Comparison of ENCODE assay signal across 8 cellular contexts in genomic region chr9:39464122-39464777, GRCh38.
DNase-seq lines count a peak whose midpoint lies in the region; ATAC-seq, FAIRE-seq and TF ChIP-seq lines count a peak whose summit lies in the region.
"Not testable (repeated sequence)": the region's sequence is repeated elsewhere in the genome, so short reads cannot be mapped to it uniquely, and the experiment has no call there.

No MANE protein-coding gene starts in this region.

- DNase-seq in CD4-positive, alpha-beta memory T cell: peak; percentile 39 to 72 (median 69)
- DNase-seq in NT2/D1 (ENCODE audit: low read depth, low spot score): peak; percentile 69
- DNase-seq in activated CD8-positive, alpha-beta memory T cell treated with anti-CD3 and anti-CD28 coated beads, Interleukin-2, amount 10 ng/mL, durations not matched to agents 7 days and 5 days: peak; percentile 85
- DNase-seq in H1 (ENCODE audit: low read depth in 1 of 2, low spot score in 2 of 2): peak; percentile 62 to 87
- peak; percentile 85 for DNase-seq in mesenchymal stem cell
- DNase-seq in stimulated activated CD4-positive, alpha-beta T cell treated with anti-CD3 and anti-CD28 coated beads, TNF-alpha, amount 100 ng/mL, for 1 hour (ENCODE audit: low read depth in 3 of 3, low spot score in 1 of 3): peak; percentile 8 to 61 (median 33)

- H3K27me3 ChIP-seq in CD4-positive, alpha-beta memory T cell (ENCODE audit: insufficient read depth, low read length); HUES64 (ENCODE audit: insufficient read depth, low read length); NT2/D1 (ENCODE audit: insufficient read depth, insufficient read length); H1 (replicated peaks in 1 of 4; ENCODE audit: control insufficient read depth in 3 of 4, extremely low read depth in 1 of 4, insufficient read depth in 3 of 4, low read length in 3 of 4); mesenchymal stem cell (ENCODE audit: control insufficient read depth in 1 of 2, insufficient read depth in 1 of 2, low read length in 2 of 2): not testable (repeated sequence)

- H3K79me2 ChIP-seq in H1 (ENCODE audit: control insufficient read depth in 1 of 2, insufficient read depth in 2 of 2, low read length in 2 of 2): not testable (repeated sequence)

- H2BK20ac ChIP-seq in H1 (ENCODE audit: low read length): not testable (repeated sequence)

- not testable (repeated sequence) for H4K8ac ChIP-seq in H1 (ENCODE audit: extremely low read depth, insufficient read depth, low read length); mesenchymal stem cell (ENCODE audit: low read length)

- not testable (repeated sequence) for H2BK15ac ChIP-seq in H1 (ENCODE audit: low read length); mesenchymal stem cell (ENCODE audit: low read depth, poor library complexity, severe bottlenecking)

- peak; percentile 97 for ATAC-seq in GM21529 (IDR thresholded peaks at IDR 0.05; ENCODE audit: unreplicated experiment)
- peak; percentile 100 for ATAC-seq in activated CD8-positive, alpha-beta memory T cell treated with anti-CD3 and anti-CD28 coated beads, Interleukin-2, amount 10 ng/mL, durations not matched to agents 7 days and 5 days

- H3K4ac ChIP-seq in H1 (replicated peaks; ENCODE audit: insufficient read length, low read depth, low read length); mesenchymal stem cell (ENCODE audit: low read depth in 1 of 2, low read length in 2 of 2): not testable (repeated sequence)

- H3K18ac ChIP-seq in H1 (ENCODE audit: extremely low read depth, low read length): not testable (repeated sequence)
- peak overlapping the region in 1 of 2 experiments; percentile 70 for H3K18ac ChIP-seq in mesenchymal stem cell (ENCODE audit: low read depth in 1 of 2, low read length in 2 of 2)

- not testable (repeated sequence) for H3K23ac ChIP-seq in H1 (ENCODE audit: insufficient read length); mesenchymal stem cell (ENCODE audit: low read length in 2 of 2)

- not testable (repeated sequence) for H3K79me1 ChIP-seq in H1 (ENCODE audit: low read depth, low read length); mesenchymal stem cell (replicated peaks; ENCODE audit: low read length, poor library complexity, severe bottlenecking)

- not testable (repeated sequence) for H3K27ac ChIP-seq in CD4-positive, alpha-beta memory T cell (ENCODE audit: low read depth, low read length); HUES64 (ENCODE audit: low read depth, low read length); H1 (ENCODE audit: low read depth, low read length); mesenchymal stem cell (ENCODE audit: low read length, poor library complexity, severe bottlenecking)

- H2AK5ac ChIP-seq in H1 (ENCODE audit: low read depth, low read length); mesenchymal stem cell (ENCODE audit: low read length, severe bottlenecking): not testable (repeated sequence)

- not testable (repeated sequence) for H3K4me1 Mint-ChIP-seq in CD4-positive, alpha-beta memory T cell; activated CD8-positive, alpha-beta memory T cell treated with anti-CD3 and anti-CD28 coated beads, Interleukin-2, amount 10 ng/mL, durations not matched to agents 7 days and 5 days

- H4K5ac ChIP-seq in H1 (ENCODE audit: insufficient read length, low read depth, low read length): not testable (repeated sequence)

- not testable (repeated sequence) for H2BK5ac ChIP-seq in H1 (ENCODE audit: low read depth, low read length); mesenchymal stem cell (ENCODE audit: low read depth, low read length, poor library complexity, severe bottlenecking)

- under 1% methylated on average over 40 of the region's 46 CpGs for WGBS in HUES64
- WGBS in H1 (ENCODE audit: extremely low coverage in 1 of 2, insufficient coverage in 1 of 2, insufficient read length in 1 of 2, insufficient replicate concordance in 2 of 2, low coverage in 1 of 2, low lambda C conversion rate in 2 of 2, missing lambda C conversion rate in 1 of 2), 2 experiments: 3% methylated on average over 34 of the region's 46 CpGs; no CpG with 5 or more reads in 1 of the 2 experiments
- WGBS in mesenchymal stem cell: under 1% methylated on average over 36 of the region's 46 CpGs

- not testable (repeated sequence) for TF ChIP-seq RAD21 in H1 (IDR thresholded peaks at IDR 0.05 in 1 of 2, conservative IDR thresholded peaks at IDR 0.05 in 1 of 2; ENCODE audit: low read depth in 2 of 2, low read length in 2 of 2)

- H2AFZ ChIP-seq in H1 (ENCODE audit: low read length); mesenchymal stem cell (ENCODE audit: low read depth, low read length): not testable (repeated sequence)

- H3K36me3 Mint-ChIP-seq in CD4-positive, alpha-beta memory T cell; activated CD8-positive, alpha-beta memory T cell treated with anti-CD3 and anti-CD28 coated beads, Interleukin-2, amount 10 ng/mL, durations not matched to agents 7 days and 5 days: not testable (repeated sequence)

- not testable (repeated sequence) for H4K91ac ChIP-seq in H1 (replicated peaks; ENCODE audit: insufficient read length, low read length); mesenchymal stem cell (ENCODE audit: low read length)

- H3K23me2 ChIP-seq in H1 (ENCODE audit: low read depth, low read length): not testable (repeated sequence)

- not testable (repeated sequence) for H3K36me3 ChIP-seq in CD4-positive, alpha-beta memory T cell (ENCODE audit: insufficient read depth, low read length); HUES64 (ENCODE audit: insufficient read depth, low read length); NT2/D1 (ENCODE audit: insufficient read depth, insufficient read length, low read length); H1 (ENCODE audit: control insufficient read depth in 2 of 4, insufficient read depth in 4 of 4, low read length in 3 of 4); mesenchymal stem cell (ENCODE audit: control insufficient read depth in 1 of 2, insufficient read depth in 2 of 2, low read depth in 1 of 2, low read length in 2 of 2)

- H3K56ac ChIP-seq in H1 (replicated peaks; ENCODE audit: insufficient read length, low read depth, low read length): not testable (repeated sequence)

- H2BK12ac ChIP-seq in H1 (ENCODE audit: low read depth, low read length); mesenchymal stem cell (ENCODE audit: low read length in 2 of 2): not testable (repeated sequence)

- not testable (repeated sequence) for H3K4me1 ChIP-seq in CD4-positive, alpha-beta memory T cell (ENCODE audit: insufficient read depth, low read length); HUES64 (ENCODE audit: insufficient read depth, low read length); NT2/D1 (ENCODE audit: insufficient read depth, insufficient read length); H1 (replicated peaks in 1 of 4; ENCODE audit: control insufficient read depth in 3 of 4, insufficient read depth in 4 of 4, low read length in 3 of 4); mesenchymal stem cell (ENCODE audit: control insufficient read depth, insufficient read depth, low read depth, low read length)

- not testable (repeated sequence) for H3K27me3 Mint-ChIP-seq in CD4-positive, alpha-beta memory T cell; activated CD8-positive, alpha-beta memory T cell treated with anti-CD3 and anti-CD28 coated beads, Interleukin-2, amount 10 ng/mL, durations not matched to agents 7 days and 5 days

- H3K9ac ChIP-seq in HUES64 (ENCODE audit: low read depth, low read length); NT2/D1 (ENCODE audit: insufficient read length, low read depth); H1 (replicated peaks in 1 of 4; ENCODE audit: extremely low read depth in 1 of 4, low read depth in 3 of 4, low read length in 3 of 4): not testable (repeated sequence)
- peak overlapping the region; percentile 70 for H3K9ac ChIP-seq in mesenchymal stem cell (ENCODE audit: low read length)

- H3K9me3 Mint-ChIP-seq in CD4-positive, alpha-beta memory T cell; activated CD8-positive, alpha-beta memory T cell treated with anti-CD3 and anti-CD28 coated beads, Interleukin-2, amount 10 ng/mL, durations not matched to agents 7 days and 5 days (ENCODE audit: low read depth): not testable (repeated sequence)

- H3K27ac Mint-ChIP-seq in CD4-positive, alpha-beta memory T cell: peak overlapping the region; percentile 52 to 94 (median 88)
- H3K27ac Mint-ChIP-seq in activated CD8-positive, alpha-beta memory T cell treated with anti-CD3 and anti-CD28 coated beads, Interleukin-2, amount 10 ng/mL, durations not matched to agents 7 days and 5 days: peak overlapping the region; percentile 80

- TF ChIP-seq EP300 in H1 (IDR thresholded peaks at IDR 0.05; ENCODE audit: borderline replicate concordance in 1 of 2, low read depth in 2 of 2, low read length in 2 of 2): not testable (repeated sequence)

- TF ChIP-seq CTCF in H1 (IDR thresholded peaks at IDR 0.05; ENCODE audit: control extremely low read depth in 1 of 3, insufficient read depth in 1 of 3, low read depth in 1 of 3, low read length in 3 of 3): not testable (repeated sequence)

- H3K4me3 ChIP-seq in CD4-positive, alpha-beta memory T cell (ENCODE audit: low read length in 2 of 2): peak overlapping the region in 1 of 2 donors; percentile 43
- H3K4me3 ChIP-seq in HUES64 (ENCODE audit: low read length) (peak overlapping the region; percentile 51), NT2/D1 (ENCODE audit: insufficient read length, low read depth) (peak overlapping the region; percentile 28), H1 (ENCODE audit: extremely low read depth in 1 of 4, insufficient read depth in 2 of 4, low read depth in 3 of 4, low read length in 4 of 4) (peak overlapping the region; percentile 23 to 54 (median 35)), mesenchymal stem cell (ENCODE audit: insufficient read depth in 1 of 2, low read depth in 1 of 2, low read length in 2 of 2) (peak overlapping the region; percentile 54 to 72)

- not testable (repeated sequence) for TF ChIP-seq POLR2A in H1 (IDR thresholded peaks at IDR 0.05; ENCODE audit: control extremely low read depth in 1 of 2, low read depth in 2 of 2, low read length in 2 of 2)

- peak overlapping the region; percentile 56 to 67 for H3K4me2 ChIP-seq in H1 (ENCODE audit: insufficient read depth in 1 of 2, low read depth in 2 of 2, low read length in 2 of 2)
- H3K4me2 ChIP-seq in mesenchymal stem cell (ENCODE audit: low read length, poor library complexity, severe bottlenecking): peak overlapping the region; percentile 47

- intact Hi-C loops in CD4-positive, alpha-beta memory T cell (cut with micrococcal nuclease): not testable (repeated sequence)

- POLR2A ChIA-PET in CD4-positive, alpha-beta memory T cell (lab: Charles Lee; ENCODE audit: partially characterized antibody); H1 (lab: Charles Lee; ENCODE audit: partially characterized antibody): not testable (repeated sequence)

- H3K9me3 ChIP-seq in CD4-positive, alpha-beta memory T cell (ENCODE audit: control insufficient read depth in 1 of 2, low read length in 2 of 2); HUES64 (ENCODE audit: insufficient read depth, low read depth, low read length); NT2/D1 (ENCODE audit: insufficient read depth, low read length); H1 (ENCODE audit: insufficient read depth in 2 of 2, low read depth in 1 of 2, low read length in 1 of 2); mesenchymal stem cell (ENCODE audit: control insufficient read depth, low read length): not testable (repeated sequence)

- not testable (repeated sequence) for H4K20me1 ChIP-seq in H1 (replicated peaks in 1 of 2; ENCODE audit: control insufficient read depth in 1 of 2, insufficient read depth in 2 of 2, low read length in 2 of 2)

- H2BK120ac ChIP-seq in H1 (replicated peaks; ENCODE audit: low read depth, low read length); mesenchymal stem cell (ENCODE audit: low read depth, low read length): not testable (repeated sequence)

- FAIRE-seq in H1 (lab: Jason Lieb, UNC): not testable (repeated sequence)

- CTCF ChIA-PET in CD4-positive, alpha-beta memory T cell (lab: Charles Lee; ENCODE audit: partially characterized antibody); activated CD8-positive, alpha-beta memory T cell treated with anti-CD3 and anti-CD28 coated beads, Interleukin-2, amount 10 ng/mL, durations not matched to agents 7 days and 5 days (lab: Charles Lee); H1 (lab: Charles Lee; ENCODE audit: partially characterized antibody): not testable (repeated sequence)

- not testable (repeated sequence) for H3K14ac ChIP-seq in H1 (ENCODE audit: insufficient read length); mesenchymal stem cell (ENCODE audit: low read length in 2 of 2)

- H3K4me3 Mint-ChIP-seq in CD4-positive, alpha-beta memory T cell: peak overlapping the region; percentile 93 to 99 (median 96)
- H3K4me3 Mint-ChIP-seq in activated CD8-positive, alpha-beta memory T cell treated with anti-CD3 and anti-CD28 coated beads, Interleukin-2, amount 10 ng/mL, durations not matched to agents 7 days and 5 days: peak overlapping the region; percentile 78

Comparison
In these comparisons a context has a peak if more than half of its experiments do, and no peak if none do; other contexts are left out.
1. DNase-seq: peak in every context shown above with its lines; median percentile 85 in activated CD8-positive, alpha-beta memory T cell treated with anti-CD3 and anti-CD28 coated beads, Interleukin-2, amount 10 ng/mL, durations not matched to agents 7 days and 5 days; 85 in mesenchymal stem cell; 74 in H1; 69 in CD4-positive, alpha-beta memory T cell; 69 in NT2/D1; 33 in stimulated activated CD4-positive, alpha-beta T cell treated with anti-CD3 and anti-CD28 coated beads, TNF-alpha, amount 100 ng/mL, for 1 hour.